1 cellular context compared by ENCODE assay signal in genomic region chr2:128027278-128027800, GRCh38.
TF ChIP-seq lines count a peak whose summit lies in the region.

No MANE protein-coding gene starts in this region.

TF ChIP-seq in K562, 482 proteins besides CTCF, POLR2A, EP300 and RAD21 (continued from another document):
- no peak for TF ChIP-seq ZNF740 (CRISPR knock-in tag; IDR thresholded peaks at IDR 0.05)
- TF ChIP-seq ZNF740 (tag; IDR thresholded peaks at IDR 0.05) = no peak
- TF ChIP-seq ZNF239 (CRISPR knock-in tag; IDR thresholded peaks at IDR 0.05) = no peak
- TF ChIP-seq KHSRP (IDR thresholded peaks at IDR 0.05) = no peak
- no peak for TF ChIP-seq TCF15 (CRISPR knock-in tag; IDR thresholded peaks at IDR 0.05)
- TF ChIP-seq ZNF408 (CRISPR knock-in tag; IDR thresholded peaks at IDR 0.05; ENCODE audit: low read depth) = no peak
- TF ChIP-seq CEBPB (tag; IDR thresholded peaks at IDR 0.05) = no peak
- TF ChIP-seq RUNX1 (IDR thresholded peaks at IDR 0.05; ENCODE audit: low read depth) = no peak
- TF ChIP-seq SREBF1 (IDR thresholded peaks at IDR 0.05; ENCODE audit: borderline replicate concordance, low read depth, low read length) = no peak
- TF ChIP-seq VEZF1 (CRISPR knock-in tag; IDR thresholded peaks at IDR 0.05) = peak; percentile 93
- TF ChIP-seq AFF1 (IDR thresholded peaks at IDR 0.05; ENCODE audit: low read depth in 1 of 2, partially characterized antibody in 2 of 2) = no peak
- no peak for TF ChIP-seq POLR3G (IDR thresholded peaks at IDR 0.05; ENCODE audit: extremely low read depth, insufficient read length, insufficient replicate concordance)
- no peak for TF ChIP-seq DNMT1 (IDR thresholded peaks at IDR 0.05)
- no peak for TF ChIP-seq RBM15 (IDR thresholded peaks at IDR 0.05; ENCODE audit: insufficient read depth, low read length)
- no peak for TF ChIP-seq ZNF707 (CRISPR knock-in tag; conservative IDR thresholded peaks at IDR 0.05)
- no peak; the same call in 1 of the 2 replicates for TF ChIP-seq POLR2H (tag; IDR thresholded peaks at IDR 0.05; ENCODE audit: low read depth)
- TF ChIP-seq KLF13 (tag; IDR thresholded peaks at IDR 0.05; ENCODE audit: borderline replicate concordance, low read depth) = no peak
- no peak for TF ChIP-seq ETV5 (CRISPR knock-in tag; IDR thresholded peaks at IDR 0.05; ENCODE audit: low read depth)
- peak; percentile 41 for TF ChIP-seq PKNOX1 (IDR thresholded peaks at IDR 0.05)
- TF ChIP-seq ATF2 (CRISPR knock-in tag; IDR thresholded peaks at IDR 0.05) = no peak
- no peak for TF ChIP-seq NFE2L1 (tag; IDR thresholded peaks at IDR 0.05; ENCODE audit: borderline replicate concordance, low read depth)
- no peak for TF ChIP-seq SIRT6 (IDR thresholded peaks at IDR 0.05; ENCODE audit: low read depth, low read length)
- TF ChIP-seq NCOA6 (IDR thresholded peaks at IDR 0.05) = no peak
- peak; percentile 62 for TF ChIP-seq ASH1L (IDR thresholded peaks at IDR 0.05; ENCODE audit: borderline replicate concordance, low read depth, partially characterized antibody)
- TF ChIP-seq THAP12 (CRISPR knock-in tag; IDR thresholded peaks at IDR 0.05) = no peak
- no peak for TF ChIP-seq KAT8 (IDR thresholded peaks at IDR 0.05; ENCODE audit: low read depth)
- TF ChIP-seq DLX4 (CRISPR knock-in tag; IDR thresholded peaks at IDR 0.05) = no peak
- TF ChIP-seq EWSR1 (IDR thresholded peaks at IDR 0.05; ENCODE audit: borderline replicate concordance, low read depth, partially characterized antibody) = no peak
- peak; percentile 94 for TF ChIP-seq CHD1 (IDR thresholded peaks at IDR 0.05; ENCODE audit: low read length)
- TF ChIP-seq KDM4B (IDR thresholded peaks at IDR 0.05; ENCODE audit: borderline replicate concordance in 2 of 2, low read depth in 1 of 2) = no peak
- no peak for TF ChIP-seq ZNF24 (IDR thresholded peaks at IDR 0.05)
- no peak for TF ChIP-seq HES1 (IDR thresholded peaks at IDR 0.05; ENCODE audit: low read depth)
- TF ChIP-seq IFI16 (CRISPR knock-in tag; IDR thresholded peaks at IDR 0.05) = no peak
- TF ChIP-seq GTF2A2 (tag; IDR thresholded peaks at IDR 0.05) = no peak
- TF ChIP-seq SLC30A9 (CRISPR knock-in tag; IDR thresholded peaks at IDR 0.05) = no peak
- no peak for TF ChIP-seq POLR2B (IDR thresholded peaks at IDR 0.05; ENCODE audit: low read depth, partially characterized antibody)
- TF ChIP-seq SOX6 (IDR thresholded peaks at IDR 0.05) = no peak
